Comparison of ENCODE assay signal across 6 cellular contexts in the genomic region with DNA sequence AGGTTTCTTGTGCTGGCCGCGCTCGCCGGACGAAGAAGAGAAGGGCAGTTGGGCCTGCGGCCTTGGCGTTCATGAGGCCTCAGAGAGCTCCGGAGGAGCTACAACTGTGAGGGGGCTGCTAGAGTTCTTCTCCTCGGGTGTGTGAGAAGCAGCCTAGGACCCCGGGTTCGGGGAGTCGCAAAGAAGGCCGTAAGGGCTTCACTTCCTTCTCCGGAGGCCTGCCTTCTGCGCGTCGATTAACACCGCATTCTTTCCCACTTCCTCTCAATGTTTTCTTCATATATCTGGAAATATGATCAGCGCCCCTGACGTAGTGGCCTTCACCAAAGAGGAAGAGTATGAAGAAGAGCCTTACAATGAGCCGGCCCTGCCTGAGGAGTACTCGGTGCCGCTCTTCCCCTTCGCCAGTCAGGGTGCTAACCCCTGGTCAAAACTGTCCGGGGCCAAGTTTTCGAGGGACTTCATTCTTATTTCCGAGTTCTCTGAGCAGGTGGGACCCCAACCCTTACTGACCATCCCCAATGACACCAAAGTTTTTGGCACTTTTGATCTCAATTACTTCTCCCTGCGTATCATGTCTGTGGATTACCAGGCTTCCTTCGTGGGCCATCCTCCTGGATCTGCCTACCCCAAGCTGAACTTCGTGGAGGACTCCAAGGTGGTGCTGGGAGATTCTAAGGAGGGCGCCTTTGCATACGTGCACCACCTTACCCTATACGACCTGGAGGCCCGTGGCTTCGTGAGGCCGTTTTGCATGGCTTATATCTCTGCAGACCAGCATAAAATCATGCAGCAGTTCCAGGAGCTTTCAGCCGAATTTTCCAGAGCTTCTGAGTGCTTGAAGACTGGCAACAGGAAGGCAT. TPM values are rescaled to one million over a fixed set of nuclear protein-coding genes. Genes with fewer than 3 reads are reported as not detected.
DNase-seq lines count a peak whose midpoint lies in the region; ATAC-seq, FAIRE-seq and TF ChIP-seq lines count a peak whose summit lies in the region.

No MANE protein-coding gene starts in this region.

- H3K4me3 ChIP-seq in HCT116 (replicated peaks in 1 of 2; ENCODE audit: low read depth in 1 of 2, low read length in 2 of 2) (peak overlapping the region; percentile 93), WERI-Rb-1 (ENCODE audit: low read depth, low read length) (peak overlapping the region; percentile 91), keratinocyte (ENCODE audit: control insufficient read depth in 2 of 3, extremely low read depth in 1 of 3, insufficient read depth in 2 of 3, low read depth in 1 of 3, low read length in 3 of 3) (peak overlapping the region; percentile 80 to 90 (median 89))

- ATAC-seq in HCT116: peak; percentile 8; the same call in 1 of the 2 replicates
- ATAC-seq in GM18909 (IDR thresholded peaks at IDR 0.05; ENCODE audit: poor library complexity, unreplicated experiment): no peak

- TF ChIP-seq POLR2A in HCT116 (IDR thresholded peaks at IDR 0.05; ENCODE audit: borderline replicate concordance, extremely low read depth, insufficient read depth, insufficient read length): no peak

- no peaks in the 10 kb centered on the region for H3K9me2 ChIP-seq in HCT116 (ENCODE audit: insufficient read depth)

- H3K9me1 ChIP-seq in keratinocyte (ENCODE audit: control insufficient read depth, extremely low read depth, insufficient read depth, low read length): no peaks in the 10 kb centered on the region

- no peak for DNase-seq in HCT116 (ENCODE audit: low read depth, low spot score)
- no peak for DNase-seq in WERI-Rb-1
- DNase-seq in keratinocyte (ENCODE audit: low read depth, low spot score): no peak
- DNase-seq in NCI-H2227 treated with DMSO at 0.1 percent for 48 hours (lab: John Stamatoyannopoulos, UW): no peak
- no peak for DNase-seq in activated effector memory CD4-positive, alpha-beta T cell treated with anti-CD3 and anti-CD28 coated beads, Interleukin-2, amount 50 U/mL, for 16 hours

- H3K9me3 ChIP-seq in HCT116 (ENCODE audit: control insufficient read depth in 1 of 2, insufficient read depth in 1 of 2, low read depth in 1 of 2, low read length in 2 of 2) (no peaks in the 10 kb centered on the region; a peak in 1 of 4 replicates), WERI-Rb-1 (ENCODE audit: severe bottlenecking) (no peaks in the 10 kb centered on the region), keratinocyte (ENCODE audit: control insufficient read depth, low read depth, low read length) (no peaks in the 10 kb centered on the region)

- H2AFZ ChIP-seq in HCT116 (ENCODE audit: low read depth, low read length, poor library complexity, severe bottlenecking): peak overlapping the region; percentile 39
- H2AFZ ChIP-seq in keratinocyte (ENCODE audit: control insufficient read depth, low read length): peak overlapping the region; percentile 92

- no peak for TF ChIP-seq CTCF in HCT116 (IDR thresholded peaks at IDR 0.05 in 2 of 3, conservative IDR thresholded peaks at IDR 0.05 in 1 of 3; ENCODE audit: borderline replicate concordance in 1 of 3, insufficient read depth in 1 of 3, low read depth in 2 of 3, low read length in 2 of 3)
- TF ChIP-seq CTCF in WERI-Rb-1 (IDR thresholded peaks at IDR 0.05; ENCODE audit: low read depth, low read length): no peak
- TF ChIP-seq CTCF in keratinocyte (optimal IDR thresholded peaks at IDR 0.05 in 1 of 3, IDR thresholded peaks at IDR 0.05 in 1 of 3, conservative IDR thresholded peaks at IDR 0.05 in 1 of 3; ENCODE audit: extremely low read depth in 1 of 3, insufficient read depth in 2 of 3, low read length in 3 of 3): no peak

- H4K20me1 ChIP-seq in HCT116 (ENCODE audit: insufficient read depth): no peaks in the 10 kb centered on the region
- peaks cover 10% of the 10 kb centered on the region for H4K20me1 ChIP-seq in keratinocyte (ENCODE audit: control insufficient read depth, extremely low read depth, insufficient read depth, low read length)

- H3K36me3 ChIP-seq in HCT116 (ENCODE audit: control insufficient read depth in 1 of 2, insufficient read depth in 2 of 2, low read length in 2 of 2) (peaks cover 3 to 20% of the 10 kb centered on the region in 2 experiments; a peak in 2 of 4 replicates), WERI-Rb-1 (peaks cover 64% of the 10 kb centered on the region), keratinocyte (ENCODE audit: control insufficient read depth in 2 of 2, extremely low read depth in 1 of 2, insufficient read depth in 2 of 2, low read length in 2 of 2) (peaks cover 3 to 29% of the 10 kb centered on the region in 2 experiments)

- peak overlapping the region; percentile 78 for H3K27ac ChIP-seq in HCT116 (ENCODE audit: low read depth, low read length)
- H3K27ac ChIP-seq in WERI-Rb-1: peak overlapping the region; percentile 90
- peak overlapping the region; percentile 92 for H3K27ac ChIP-seq in keratinocyte (ENCODE audit: control insufficient read depth, insufficient read depth, low read length)

- dilution Hi-C loops in keratinocyte (cut with MboI; ENCODE audit: extremely low pct_ligation_motif_present, low sequenced_read_pairs): no loop called here

- no peak for TF ChIP-seq RAD21 in HCT116 (IDR thresholded peaks at IDR 0.05; ENCODE audit: low read depth)

- H3K4me1 ChIP-seq in HCT116 (ENCODE audit: control insufficient read depth in 1 of 2, insufficient read depth in 2 of 2, low read length in 2 of 2) (peaks cover 10 to 19% of the 10 kb centered on the region in 2 experiments), keratinocyte (ENCODE audit: control insufficient read depth, extremely low read depth, insufficient read depth, low read length) (peaks cover 39% of the 10 kb centered on the region)

- FAIRE-seq in keratinocyte (lab: Jason Lieb, UNC): no peak

- peak overlapping the region; percentile 87 for H3K9ac ChIP-seq in HCT116 (ENCODE audit: low read length)
- peak overlapping the region; percentile 94 for H3K9ac ChIP-seq in keratinocyte (ENCODE audit: control insufficient read depth, extremely low read depth, insufficient read depth, low read length)

- H3K4me2 ChIP-seq in HCT116 (ENCODE audit: low read length): peak overlapping the region; percentile 75
- H3K4me2 ChIP-seq in keratinocyte (ENCODE audit: control insufficient read depth, extremely low read depth, insufficient read depth, low read depth, low read length): peak overlapping the region; percentile 96

- RAD21 ChIA-PET in HCT116 (lab: Charles Lee; ENCODE audit: low non-redundant PET in 1 of 2, low total read pairs in 2 of 2, uncharacterized antibody in 2 of 2, unreplicated experiment in 2 of 2): no interaction called here

- H3K27me3 ChIP-seq in HCT116 (ENCODE audit: insufficient read depth, low read length) (no peaks in the 10 kb centered on the region), WERI-Rb-1 (ENCODE audit: insufficient read depth, low read depth, severe bottlenecking) (no peaks in the 10 kb centered on the region), keratinocyte (ENCODE audit: control insufficient read depth, extremely low read depth, insufficient read depth, low read length) (no peaks in the 10 kb centered on the region)

- H3K79me2 ChIP-seq in HCT116 (ENCODE audit: insufficient read depth, low read length) (peaks cover 74% of the 10 kb centered on the region), keratinocyte (ENCODE audit: control insufficient read depth, insufficient read depth, low read length) (peaks cover 88% of the 10 kb centered on the region)

- TSS peak; percentile 66 for BruUV-seq in HCT116 (replicated peaks; lab: Mats Ljungman, UMichigan)

- POLR2A ChIA-PET in HCT116 (lab: Charles Lee): no interaction called here

- CTCF ChIA-PET in HCT116 (lab: Charles Lee): no interaction called here

- intact Hi-C loops in HCT116 (cut with micrococcal nuclease): no loop called here

RNA-seq across cellular contexts. Expression of gene SMCR8, which starts 0.6 kb away (rescaled TPM):
- total RNA-seq in HCT116 (2021; ENCODE audit: unreplicated experiment): 12.7 TPM
- polyA plus RNA-seq in HCT116 (2012): 6.7 and 7.2 TPM in 2 replicates
- 6.2 to 12.4 TPM (median 7.8 TPM) in 3 replicates for polyA plus RNA-seq in keratinocyte
- polyA plus RNA-seq in keratinocyte (2011; ENCODE audit: low read depth): 4.8 TPM
- 7.6 and 8.8 TPM in 2 replicates for polyA plus RNA-seq in keratinocyte (2011; cell fraction: cytosol; rRNA removed)
- polyA plus RNA-seq in keratinocyte (2011; cell fraction: nucleus; rRNA removed): 19.4 and 21.3 TPM in 2 replicates
- 9.9 and 11.1 TPM in 2 replicates for polyA plus RNA-seq in keratinocyte (2012; ENCODE audit: low replicate concordance)
- 12.2 to 31.8 TPM (median 14.6 TPM) in 3 replicates for polyA minus RNA-seq in keratinocyte
- 11.3 TPM for polyA minus RNA-seq in keratinocyte (2011; cell fraction: cytosol; rRNA and poly(A)+ RNA removed)
- polyA minus RNA-seq in keratinocyte (2011; cell fraction: nucleus; rRNA and poly(A)+ RNA removed): 20.0 and 28.8 TPM in 2 replicates

RNA-seq across cellular contexts. Expression of gene TOP3A, which starts 0.9 kb away (rescaled TPM):
- 48.8 TPM for total RNA-seq in HCT116 (2021; ENCODE audit: unreplicated experiment)
- polyA plus RNA-seq in HCT116 (2012): 17.7 and 24.2 TPM in 2 replicates
- polyA plus RNA-seq in keratinocyte: 6.9 to 11.7 TPM (median 11.6 TPM) in 3 replicates
- 15.5 TPM for polyA plus RNA-seq in keratinocyte (2011; ENCODE audit: low read depth)
- polyA plus RNA-seq in keratinocyte (2011; cell fraction: cytosol; rRNA removed): 4.9 and 6.0 TPM in 2 replicates
- polyA plus RNA-seq in keratinocyte (2011; cell fraction: nucleus; rRNA removed): 20.8 and 20.9 TPM in 2 replicates
- 9.5 and 12.2 TPM in 2 replicates for polyA plus RNA-seq in keratinocyte (2012; ENCODE audit: low replicate concordance)
- polyA minus RNA-seq in keratinocyte: 14.9 to 35.5 TPM (median 27.4 TPM) in 3 replicates
- polyA minus RNA-seq in keratinocyte (2011; cell fraction: cytosol; rRNA and poly(A)+ RNA removed): 7.5 TPM
- 18.9 and 34.7 TPM in 2 replicates for polyA minus RNA-seq in keratinocyte (2011; cell fraction: nucleus; rRNA and poly(A)+ RNA removed)

RNA-seq across cellular contexts. Expression of gene SHMT1, which starts 47.6 kb away (rescaled TPM):
- 46.5 TPM for total RNA-seq in HCT116 (2021; ENCODE audit: unreplicated experiment)
- polyA plus RNA-seq in HCT116 (2012): 32.3 and 34.4 TPM in 2 replicates
- polyA plus RNA-seq in keratinocyte: 11.7 to 15.7 TPM (median 14.6 TPM) in 3 replicates
- polyA plus RNA-seq in keratinocyte (2011; ENCODE audit: low read depth): 2.2 TPM
- polyA plus RNA-seq in keratinocyte (2011; cell fraction: cytosol; rRNA removed): 8.4 and 10.4 TPM in 2 replicates
- polyA plus RNA-seq in keratinocyte (2011; cell fraction: nucleus; rRNA removed): 11.0 and 14.0 TPM in 2 replicates
- 2.6 and 13.7 TPM in 2 replicates for polyA plus RNA-seq in keratinocyte (2012; ENCODE audit: low replicate concordance)
- 10.2 to 18.0 TPM (median 14.4 TPM) in 3 replicates for polyA minus RNA-seq in keratinocyte
- 13.2 TPM for polyA minus RNA-seq in keratinocyte (2011; cell fraction: cytosol; rRNA and poly(A)+ RNA removed)
- 6.6 and 7.6 TPM in 2 replicates for polyA minus RNA-seq in keratinocyte (2011; cell fraction: nucleus; rRNA and poly(A)+ RNA removed)

RNA-seq across cellular contexts. Expression of gene MIEF2, which starts 55.3 kb away (rescaled TPM):
- 9.3 TPM for total RNA-seq in HCT116 (2021; ENCODE audit: unreplicated experiment)
- polyA plus RNA-seq in HCT116 (2012): 7.3 and 9.9 TPM in 2 replicates
- polyA plus RNA-seq in keratinocyte: 7.9 to 12.8 TPM (median 9.1 TPM) in 3 replicates
- 5.2 TPM for polyA plus RNA-seq in keratinocyte (2011; ENCODE audit: low read depth)
- polyA plus RNA-seq in keratinocyte (2011; cell fraction: cytosol; rRNA removed): 3.8 and 9.5 TPM in 2 replicates
- 40.0 and 41.1 TPM in 2 replicates for polyA plus RNA-seq in keratinocyte (2011; cell fraction: nucleus; rRNA removed)
- 11.2 and 12.3 TPM in 2 replicates for polyA plus RNA-seq in keratinocyte (2012; ENCODE audit: low replicate concordance)
- polyA minus RNA-seq in keratinocyte: 6.4 to 12.0 TPM (median 8.4 TPM) in 3 replicates
- 15.5 TPM for polyA minus RNA-seq in keratinocyte (2011; cell fraction: cytosol; rRNA and poly(A)+ RNA removed)
- 29.0 and 30.2 TPM in 2 replicates for polyA minus RNA-seq in keratinocyte (2011; cell fraction: nucleus; rRNA and poly(A)+ RNA removed)

RNA-seq across cellular contexts. Expression of gene FLII, which starts 57.2 kb away (rescaled TPM):
- 264 TPM for total RNA-seq in HCT116 (2021; ENCODE audit: unreplicated experiment)
- 312 and 354 TPM in 2 replicates for polyA plus RNA-seq in HCT116 (2012)
- 376 to 509 TPM (median 404 TPM) in 3 replicates for polyA plus RNA-seq in keratinocyte
- 190 TPM for polyA plus RNA-seq in keratinocyte (2011; ENCODE audit: low read depth)
- polyA plus RNA-seq in keratinocyte (2011; cell fraction: cytosol; rRNA removed): 385 and 410 TPM in 2 replicates
- 632 and 753 TPM in 2 replicates for polyA plus RNA-seq in keratinocyte (2011; cell fraction: nucleus; rRNA removed)
- polyA plus RNA-seq in keratinocyte (2012; ENCODE audit: low replicate concordance): 196 and 509 TPM in 2 replicates
- polyA minus RNA-seq in keratinocyte: 589 to 1,561 TPM (median 721 TPM) in 3 replicates
- 529 TPM for polyA minus RNA-seq in keratinocyte (2011; cell fraction: cytosol; rRNA and poly(A)+ RNA removed)
- 248 and 269 TPM in 2 replicates for polyA minus RNA-seq in keratinocyte (2011; cell fraction: nucleus; rRNA and poly(A)+ RNA removed)
